Comparison of ENCODE assay signal across 1 cellular context in genomic region chr10:93115661-93116383, GRCh38.
A peak's percentile ranks its signal among the peaks of the same experiment; 100 is the strongest.
TF ChIP-seq lines count a peak whose summit lies in the region.

No MANE protein-coding gene starts in this region.

TF ChIP-seq in HCT116, 20 proteins besides CTCF, POLR2A, EP300 and RAD21:
- TF ChIP-seq ZBTB33 (IDR thresholded peaks at IDR 0.05; ENCODE audit: extremely low read depth, insufficient replicate concordance, low read length) (no peak), YY1 (IDR thresholded peaks at IDR 0.05; ENCODE audit: extremely low read depth, insufficient replicate concordance, low read depth, low read length) (no peak), SIN3A (IDR thresholded peaks at IDR 0.05; ENCODE audit: low read depth) (no peak), CBX3 (IDR thresholded peaks at IDR 0.05; ENCODE audit: low read depth) (peak; percentile 79), REST (IDR thresholded peaks at IDR 0.05; ENCODE audit: low read depth) (no peak), MAX (IDR thresholded peaks at IDR 0.05) (no peak), SRF (IDR thresholded peaks at IDR 0.05; ENCODE audit: low read depth) (no peak), SP1 (IDR thresholded peaks at IDR 0.05; ENCODE audit: low read depth) (no peak), ZNF274 (IDR thresholded peaks at IDR 0.05; ENCODE audit: low read depth, low read length) (no peak)
